ENCODE assay signal across 8 cellular contexts in the genomic region with DNA sequence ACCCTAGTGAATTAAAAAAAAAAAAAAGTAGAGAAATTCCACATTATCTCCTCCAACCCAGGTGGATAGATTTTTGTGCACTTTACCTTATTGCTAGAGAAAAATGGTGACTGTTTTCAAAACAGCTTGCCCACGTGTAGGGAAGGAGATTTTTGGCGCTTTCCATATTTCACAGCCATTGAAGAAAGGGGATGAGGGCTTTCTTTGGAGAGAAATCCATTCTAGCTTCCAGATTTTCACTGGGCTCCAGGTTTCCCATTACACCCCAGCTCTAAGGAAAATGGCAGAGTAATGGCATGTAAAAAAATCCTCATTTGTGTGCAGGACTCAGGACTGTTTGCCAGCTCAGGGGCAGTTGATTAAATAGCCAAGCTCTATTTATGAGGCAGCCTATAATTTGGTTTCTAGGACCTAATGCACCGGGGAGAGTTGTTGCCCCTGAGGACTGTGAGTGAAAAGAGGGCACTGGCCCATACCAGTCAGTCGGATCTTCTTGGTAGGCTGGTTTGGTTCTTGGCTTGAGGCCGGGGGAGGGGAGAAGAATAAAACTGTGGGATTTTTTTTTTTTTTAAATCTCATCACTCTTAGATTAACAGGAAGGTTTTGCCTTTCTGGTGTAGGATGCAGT. TPM values are rescaled to one million over a fixed set of nuclear protein-coding genes. Genes with fewer than 3 reads are reported as not detected.
DNase-seq lines count a peak whose midpoint lies in the region; ATAC-seq, FAIRE-seq and TF ChIP-seq lines count a peak whose summit lies in the region.

No MANE protein-coding gene starts in this region.

- POLR2A ChIA-PET in CD4-positive, alpha-beta T cell (lab: Charles Lee) = interaction anchor here (0.6 to 13.4 kb wide), 28 partner anchors 9 to 266 kb away, joined by 3 to 346 read pairs (median 6); partner anchors contain the start of genes GPATCH3, PIGV and ZDHHC18

- CTCF ChIA-PET in CD4-positive, alpha-beta T cell (lab: Charles Lee) = interaction anchor here (0.8 to 6.1 kb wide), 13 partner anchors 10 to 116 kb away, joined by 3 to 55 read pairs (median 6); partner anchors contain the start of gene PIGV

- H2AFZ ChIP-seq in MM.1S (ENCODE audit: low read length) (no peak overlapping the region), neural progenitor cell (replicated peaks) (no peak overlapping the region)

- H3K9me3 Mint-ChIP-seq in CD4-positive, alpha-beta T cell = no peaks in the 10 kb centered on the region
- no peaks in the 10 kb centered on the region for H3K9me3 Mint-ChIP-seq in neural progenitor cell

- H3K27ac Mint-ChIP-seq in CD4-positive, alpha-beta T cell = peak overlapping the region; percentile 96
- H3K27ac Mint-ChIP-seq in neural progenitor cell = peak overlapping the region; percentile 99

- H3K4me3 ChIP-seq in MM.1S (ENCODE audit: low read length) (peak overlapping the region; percentile 75), coronary artery (peak overlapping the region; percentile 76), neural progenitor cell (peak overlapping the region; percentile 90)

- peak overlapping the region; percentile 84 for H3K27ac ChIP-seq in CD4-positive, alpha-beta T cell (ENCODE audit: low read depth, low read length)
- peak overlapping the region; percentile 91 for H3K27ac ChIP-seq in MM.1S (ENCODE audit: low read length)
- peak overlapping the region; percentile 95 to 97 for H3K27ac ChIP-seq in coronary artery
- peak overlapping the region; percentile 94 for H3K27ac ChIP-seq in neural progenitor cell

- peaks cover 38% of the 10 kb centered on the region for H3K4me1 Mint-ChIP-seq in CD4-positive, alpha-beta T cell (ENCODE audit: low read depth)
- H3K4me1 Mint-ChIP-seq in neural progenitor cell = peaks cover 41% of the 10 kb centered on the region

- peaks cover 7% of the 10 kb centered on the region for H3K36me3 Mint-ChIP-seq in CD4-positive, alpha-beta T cell (ENCODE audit: low read depth)
- H3K36me3 Mint-ChIP-seq in neural progenitor cell = peaks cover 2% of the 10 kb centered on the region

- no peaks in the 10 kb centered on the region for H3K27me3 ChIP-seq in CD4-positive, alpha-beta T cell (ENCODE audit: control insufficient read depth, insufficient read depth, low read length)
- H3K27me3 ChIP-seq in MM.1S (replicated peaks; ENCODE audit: insufficient read depth, low read length) (no peaks in the 10 kb centered on the region), neural progenitor cell (no peaks in the 10 kb centered on the region)

- intact Hi-C loops in CD4-positive, alpha-beta T cell (cut with DNase I, micrococcal nuclease) = loop anchor here (2.0 to 5.0 kb wide), 4 partner anchors 17 to 193 kb away; no protein-coding TSS in a partner anchor

- H3K4me2 ChIP-seq in MM.1S (ENCODE audit: low read depth, low read length) (peak overlapping the region; percentile 89), neural progenitor cell (peak overlapping the region; percentile 87)

- H3K9me3 ChIP-seq in CD4-positive, alpha-beta T cell (ENCODE audit: control insufficient read depth, low read length) = no peaks in the 10 kb centered on the region
- H3K9me3 ChIP-seq in MM.1S (replicated peaks; ENCODE audit: insufficient read depth, low read length) = no peaks in the 10 kb centered on the region
- H3K9me3 ChIP-seq in neural progenitor cell (ENCODE audit: low read depth) = no peaks in the 10 kb centered on the region

- H3K9ac ChIP-seq in MM.1S (ENCODE audit: low read length) = peak overlapping the region; percentile 82
- H3K9ac ChIP-seq in neural progenitor cell = no peak overlapping the region

- DNase-seq in CD4-positive, alpha-beta T cell = no peak
- DNase-seq in MM.1S (no peak), coronary artery (ENCODE audit: low spot score) (no peak), neural progenitor cell (ENCODE audit: low spot score) (peak; percentile 31), urothelium cell line (ENCODE audit: low spot score) (no peak)
- no peak for DNase-seq in stimulated activated CD4-positive, alpha-beta T cell treated with anti-CD3 and anti-CD28 coated beads, Interleukin-15, amount 100 ng/mL, for 24 hours

- H4K20me1 ChIP-seq in MM.1S (ENCODE audit: insufficient read depth, low read length) = no peaks in the 10 kb centered on the region
- H4K20me1 ChIP-seq in neural progenitor cell (ENCODE audit: low read depth) = peaks cover 14% of the 10 kb centered on the region

- H3K27me3 Mint-ChIP-seq in CD4-positive, alpha-beta T cell = no peaks in the 10 kb centered on the region
- H3K27me3 Mint-ChIP-seq in neural progenitor cell (ENCODE audit: insufficient read depth, low read depth) = peaks cover 2% of the 10 kb centered on the region

- H3K4me1 ChIP-seq in MM.1S (ENCODE audit: low read length) (peaks cover 23% of the 10 kb centered on the region), neural progenitor cell (peaks cover 20% of the 10 kb centered on the region)

- no peak for FAIRE-seq in urothelium cell line (lab: Jason Lieb, UNC)

- H3F3A ChIP-seq in MM.1S (ENCODE audit: insufficient read depth, low read length) (peaks cover 46% of the 10 kb centered on the region), neural progenitor cell (ENCODE audit: low read depth) (peaks cover 55% of the 10 kb centered on the region)

- ATAC-seq in CD4-positive, alpha-beta T cell (ENCODE audit: poor library complexity) = no peak
- ATAC-seq in HG03108 (IDR thresholded peaks at IDR 0.05; ENCODE audit: unreplicated experiment) (no peak), HG03354 (IDR thresholded peaks at IDR 0.05; ENCODE audit: poor library complexity, severe bottlenecking, unreplicated experiment) (no peak)

- no peak for TF ChIP-seq CTCF in CD4-positive, alpha-beta T cell (IDR thresholded peaks at IDR 0.05)
- TF ChIP-seq CTCF in MM.1S (IDR thresholded peaks at IDR 0.05; ENCODE audit: low read length) (no peak), coronary artery (IDR thresholded peaks at IDR 0.05) (no peak), neural progenitor cell (IDR thresholded peaks at IDR 0.05) (no peak)

- H3K36me3 ChIP-seq in MM.1S (replicated peaks; ENCODE audit: insufficient read depth, low read length) = no peaks in the 10 kb centered on the region
- no peaks in the 10 kb centered on the region for H3K36me3 ChIP-seq in neural progenitor cell

- no peaks in the 10 kb centered on the region for H3K9me2 ChIP-seq in MM.1S (replicated peaks; ENCODE audit: insufficient read depth, low read length)

- H3K4me3 Mint-ChIP-seq in CD4-positive, alpha-beta T cell = peak overlapping the region; percentile 92
- H3K4me3 Mint-ChIP-seq in neural progenitor cell = peak overlapping the region; percentile 90

- peaks cover 44% of the 10 kb centered on the region for H3K79me2 ChIP-seq in MM.1S (ENCODE audit: low read length)
- peaks cover 47% of the 10 kb centered on the region for H3K79me2 ChIP-seq in neural progenitor cell (ENCODE audit: low read depth)

RNA-seq across cellular contexts. Expression of gene ARID1A, which starts 2.1 kb away (rescaled TPM):
- total RNA-seq in CD4-positive, alpha-beta T cell = 100 to 1,000 TPM; 102 to 103 TPM
- 43.1 and 70.6 TPM in 2 replicates for total RNA-seq in neural progenitor cell (ENCODE audit: low replicate concordance)
